ENCODE assay signal across 3 cellular contexts in genomic region chr12:130242506-130242905, GRCh38.
"Had no signal": no experiment of that assay in that cellular context is flagged by ENCODE, and none has a peak within 500 bp of the region (broad histone marks: within the 10 kb centered on the region; RNA-seq: fewer than 3 reads in every experiment).

No MANE protein-coding gene starts in this region.

- DNase-seq: GDM1, GF-D8 had no signal

- ATAC-seq: GM12878 had no signal

- H3K4me3 ChIP-seq: GM12878 had no signal
